8 cellular contexts compared by ENCODE assay signal in the genomic region with DNA sequence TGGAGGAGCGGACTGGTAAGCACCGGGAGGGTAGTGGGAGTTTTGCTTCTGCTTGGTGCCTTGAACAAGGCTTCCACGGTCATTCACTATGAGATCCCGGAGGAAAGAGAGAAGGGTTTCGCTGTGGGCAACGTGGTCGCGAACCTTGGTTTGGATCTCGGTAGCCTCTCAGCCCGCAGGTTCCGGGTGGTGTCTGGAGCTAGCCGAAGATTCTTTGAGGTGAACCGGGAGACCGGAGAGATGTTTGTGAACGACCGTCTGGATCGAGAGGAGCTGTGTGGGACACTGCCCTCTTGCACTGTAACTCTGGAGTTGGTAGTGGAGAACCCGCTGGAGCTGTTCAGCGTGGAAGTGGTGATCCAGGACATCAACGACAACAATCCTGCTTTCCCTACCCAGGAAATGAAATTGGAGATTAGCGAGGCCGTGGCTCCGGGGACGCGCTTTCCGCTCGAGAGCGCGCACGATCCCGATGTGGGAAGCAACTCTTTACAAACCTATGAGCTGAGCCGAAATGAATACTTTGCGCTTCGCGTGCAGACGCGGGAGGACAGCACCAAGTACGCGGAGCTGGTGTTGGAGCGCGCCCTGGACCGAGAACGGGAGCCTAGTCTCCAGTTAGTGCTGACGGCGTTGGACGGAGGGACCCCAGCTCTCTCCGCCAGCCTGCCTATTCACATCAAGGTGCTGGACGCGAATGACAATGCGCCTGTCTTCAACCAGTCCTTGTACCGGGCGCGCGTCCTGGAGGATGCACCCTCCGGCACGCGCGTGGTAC. TPM values are rescaled to one million over a fixed set of nuclear protein-coding genes. Genes with fewer than 3 reads are reported as not detected.
DNase-seq lines count a peak whose midpoint lies in the region; ATAC-seq and TF ChIP-seq lines count a peak whose summit lies in the region.

No MANE protein-coding gene starts in this region.

- ATAC-seq in GM21515 (IDR thresholded peaks at IDR 0.05; ENCODE audit: unreplicated experiment) (peak; percentile 28), foreskin keratinocyte (peak; percentile 49)

- intact Hi-C loops in activated CD4-positive, alpha-beta memory T cell treated with anti-CD3 and anti-CD28 coated beads for 36 hours (cut with micrococcal nuclease): loop anchor here (5.0 kb wide), 2 partner anchors 54 to 86 kb away; partner anchors contain the start of gene PCDHGA11

- H3K27me3 ChIP-seq in foreskin keratinocyte (peaks cover 6% of the 10 kb centered on the region), neutrophil (peaks cover 98% of the 10 kb centered on the region)

- H3K4me1 ChIP-seq in foreskin keratinocyte: peaks cover 10% of the 10 kb centered on the region
- peaks cover 16 to 17% of the 10 kb centered on the region in 2 experiments for H3K4me1 ChIP-seq in neutrophil (ENCODE audit: control insufficient read depth in 1 of 2, insufficient read depth in 1 of 2, low read depth in 1 of 2, low read length in 1 of 2)

- DNase-seq in EL (peak; percentile 80), HuH-7.5 (ENCODE audit: low spot score) (peak; percentile 54), foreskin keratinocyte (peak; percentile 48 to 71), SHP77 (lab: John Stamatoyannopoulos, UW) (no peak), HT-29 (ENCODE audit: low spot score) (no peak)
- no peak for DNase-seq in activated CD4-positive, alpha-beta memory T cell treated with anti-CD3 and anti-CD28 coated beads for 36 hours

- peaks cover 50% of the 10 kb centered on the region for H3K27me3 Mint-ChIP-seq in activated CD4-positive, alpha-beta memory T cell treated with anti-CD3 and anti-CD28 coated beads for 36 hours

- peaks cover 20% of the 10 kb centered on the region for H3K4me1 Mint-ChIP-seq in activated CD4-positive, alpha-beta memory T cell treated with anti-CD3 and anti-CD28 coated beads for 36 hours (ENCODE audit: low read depth)

- no peaks in the 10 kb centered on the region for H3K36me3 ChIP-seq in neutrophil

- peak overlapping the region; percentile 9 to 37 for H3K4me3 ChIP-seq in neutrophil (ENCODE audit: low read depth in 1 of 2, low read length in 1 of 2)

- TF ChIP-seq CTCF in foreskin keratinocyte (conservative IDR thresholded peaks at IDR 0.05) (no peak), neutrophil (IDR thresholded peaks at IDR 0.05) (no peak)

- no peaks in the 10 kb centered on the region for H3K9me3 Mint-ChIP-seq in activated CD4-positive, alpha-beta memory T cell treated with anti-CD3 and anti-CD28 coated beads for 36 hours

- no peak overlapping the region for H3K27ac Mint-ChIP-seq in activated CD4-positive, alpha-beta memory T cell treated with anti-CD3 and anti-CD28 coated beads for 36 hours

- CTCF ChIA-PET in activated CD4-positive, alpha-beta memory T cell treated with anti-CD3 and anti-CD28 coated beads for 36 hours (lab: Charles Lee): interaction anchor here (1.0 to 1.8 kb wide), 8 partner anchors 9 to 81 kb away, joined by 3 to 22 read pairs (median 4); partner anchors contain the start of gene PCDHGC4

- H3K27ac ChIP-seq in foreskin keratinocyte (peak overlapping the region; percentile 32), neutrophil (no peak overlapping the region)

- H3K9me3 ChIP-seq in neutrophil: no peaks in the 10 kb centered on the region

- POLR2A ChIA-PET in activated CD4-positive, alpha-beta memory T cell treated with anti-CD3 and anti-CD28 coated beads for 36 hours (lab: Charles Lee): interaction anchor here (1.6 kb wide), 1 partner anchor 9 kb away, joined by 4 read pairs; no protein-coding TSS in a partner anchor

- H3K36me3 Mint-ChIP-seq in activated CD4-positive, alpha-beta memory T cell treated with anti-CD3 and anti-CD28 coated beads for 36 hours: no peaks in the 10 kb centered on the region

- peak overlapping the region; percentile 79 for H3K4me3 Mint-ChIP-seq in activated CD4-positive, alpha-beta memory T cell treated with anti-CD3 and anti-CD28 coated beads for 36 hours

RNA-seq across cellular contexts. Expression of gene PCDHGC3, which starts 0.6 kb away (rescaled TPM):
- not detected for total RNA-seq in activated CD4-positive, alpha-beta memory T cell treated with anti-CD3 and anti-CD28 coated beads for 36 hours
- total RNA-seq in foreskin keratinocyte: 25.0 and 36.1 TPM in 2 replicates
- 22.7 and 34.5 TPM in 2 replicates for polyA plus RNA-seq in foreskin keratinocyte
- 1.8 and 2.1 TPM in 2 replicates for total RNA-seq in HT-29 (2014; rRNA removed; shearing (Covaris generic))

RNA-seq across cellular contexts. Expression of gene PCDHGC4, which starts 8.5 kb away (rescaled TPM):
- not detected for total RNA-seq in activated CD4-positive, alpha-beta memory T cell treated with anti-CD3 and anti-CD28 coated beads for 36 hours
- 0.28 and 0.54 TPM in 2 replicates for total RNA-seq in foreskin keratinocyte
- polyA plus RNA-seq in foreskin keratinocyte: 0.02 and 0.04 TPM in 2 replicates
- total RNA-seq in HT-29 (2014; rRNA removed; shearing (Covaris generic)): 1.7 TPM in 1 of 2 replicates, not detected in the other

RNA-seq across cellular contexts. Expression of gene PCDHGC5, which starts 12.6 kb away (rescaled TPM):
- total RNA-seq in activated CD4-positive, alpha-beta memory T cell treated with anti-CD3 and anti-CD28 coated beads for 36 hours: not detected
- 0.42 and 1.5 TPM in 2 replicates for total RNA-seq in foreskin keratinocyte
- 0.18 and 0.24 TPM in 2 replicates for polyA plus RNA-seq in foreskin keratinocyte
- 0.61 TPM in 1 of 2 replicates, not detected in the other for total RNA-seq in HT-29 (2014; rRNA removed; shearing (Covaris generic))

RNA-seq across cellular contexts. Expression of gene PCDHGA12, which starts 46.0 kb away (rescaled TPM):
- under 1 TPM in 1 of 2 experiments, not detected in 1; 0.07 TPM for total RNA-seq in activated CD4-positive, alpha-beta memory T cell treated with anti-CD3 and anti-CD28 coated beads for 36 hours
- 1.4 and 3.5 TPM in 2 replicates for total RNA-seq in foreskin keratinocyte
- polyA plus RNA-seq in foreskin keratinocyte: 0.42 and 0.66 TPM in 2 replicates
- 0.13 and 0.37 TPM in 2 replicates for total RNA-seq in HT-29 (2014; rRNA removed; shearing (Covaris generic))

RNA-seq across cellular contexts. Expression of gene PCDHGA11, which starts 55.5 kb away (rescaled TPM):
- under 1 TPM in 1 of 2 experiments, not detected in 1; 0.05 TPM for total RNA-seq in activated CD4-positive, alpha-beta memory T cell treated with anti-CD3 and anti-CD28 coated beads for 36 hours
- total RNA-seq in foreskin keratinocyte: 1.7 and 2.7 TPM in 2 replicates
- polyA plus RNA-seq in foreskin keratinocyte: 0.58 and 0.75 TPM in 2 replicates
- total RNA-seq in HT-29 (2014; rRNA removed; shearing (Covaris generic)): 0.13 and 0.64 TPM in 2 replicates

Comparison
In these comparisons a context has a peak if more than half of its experiments do, and no peak if none do; other contexts are left out.
1. DNase-seq: peak in EL (single experiment), HuH-7.5 (single experiment) and foreskin keratinocyte (2 of 2); none in activated CD4-positive, alpha-beta memory T cell treated with anti-CD3 and anti-CD28 coated beads for 36 hours (single experiment), SHP77 (0 of 2) and HT-29 (single experiment).